ENCODE assay signal across 1 cellular context in genomic region chr7:101133621-101134398, GRCh38.
TF ChIP-seq lines count a peak whose summit lies in the region.

No MANE protein-coding gene starts in this region.

TF ChIP-seq in H1, 55 proteins besides CTCF, POLR2A, EP300 and RAD21:
- TF ChIP-seq SRF (IDR thresholded peaks at IDR 0.05; ENCODE audit: low read depth, low read length) (no peak), CREB1 (IDR thresholded peaks at IDR 0.05) (no peak), CHD1 (IDR thresholded peaks at IDR 0.05; ENCODE audit: low read depth, low read length) (no peak), TAF1 (IDR thresholded peaks at IDR 0.05; ENCODE audit: low read depth, low read length) (no peak), KDM5A (IDR thresholded peaks at IDR 0.05; ENCODE audit: low read length) (no peak), RNF2 (IDR thresholded peaks at IDR 0.05; ENCODE audit: borderline replicate concordance, low read depth, low read length, missing control alignments, poor library complexity, severe bottlenecking) (no peak), SIN3A (conservative IDR thresholded peaks at IDR 0.05 in 1 of 2, IDR thresholded peaks at IDR 0.05 in 1 of 2; ENCODE audit: low read depth in 1 of 2, low read length in 2 of 2) (no peak), NRF1 (IDR thresholded peaks at IDR 0.05; ENCODE audit: low read depth, low read length) (no peak), RFX5 (IDR thresholded peaks at IDR 0.05; ENCODE audit: borderline replicate concordance, low read depth, low read length) (no peak), RBBP5 (IDR thresholded peaks at IDR 0.05; ENCODE audit: borderline replicate concordance, low read depth, low read length) (no peak), CBX8 (IDR thresholded peaks at IDR 0.05; ENCODE audit: borderline replicate concordance, low read depth, low read length) (no peak), SUZ12 (IDR thresholded peaks at IDR 0.05; ENCODE audit: low read length) (no peak), BRCA1 (IDR thresholded peaks at IDR 0.05; ENCODE audit: low read depth, low read length) (no peak), KDM1A (IDR thresholded peaks at IDR 0.05; ENCODE audit: borderline replicate concordance, low read length) (no peak), SP4 (IDR thresholded peaks at IDR 0.05; ENCODE audit: low read length) (no peak), CTBP2 (IDR thresholded peaks at IDR 0.05; ENCODE audit: borderline replicate concordance, insufficient read depth, insufficient read length, low read length) (no peak)
